In the genomic region with DNA sequence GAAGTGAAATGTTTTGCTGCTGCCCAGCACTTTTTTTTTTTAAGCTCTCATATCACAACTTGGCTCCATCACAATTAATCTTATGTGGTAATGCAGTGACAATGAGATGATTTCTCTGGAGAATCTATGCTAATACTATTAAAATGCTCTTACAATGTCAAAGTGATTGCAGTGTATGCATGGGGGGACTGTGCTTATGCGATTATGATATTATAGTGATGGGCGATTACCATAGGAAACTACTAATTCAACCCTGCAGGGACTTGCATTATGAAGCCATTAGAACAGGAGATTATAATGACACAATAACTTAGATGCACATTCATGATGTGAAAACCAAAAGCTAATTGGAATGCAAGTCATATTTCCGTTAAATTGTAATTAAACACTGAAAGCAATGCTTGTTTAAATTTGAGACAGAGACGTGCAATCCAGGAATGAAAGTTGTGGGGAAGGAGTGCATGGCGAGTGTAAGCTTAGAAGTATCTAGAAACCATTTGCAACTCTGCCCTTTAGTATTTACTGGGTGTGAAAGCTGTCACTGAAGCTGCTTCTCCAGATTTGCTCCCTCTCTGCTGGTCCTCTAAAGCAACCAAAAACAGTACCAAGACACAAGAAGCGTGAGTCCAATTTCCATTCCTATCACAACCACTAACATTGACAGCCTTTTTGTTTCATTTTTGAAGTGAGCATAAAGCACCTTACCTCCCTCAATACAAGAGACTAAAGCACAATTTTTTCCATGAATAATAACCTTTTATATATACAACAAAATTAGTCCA, we compare ENCODE assay signal across 21 cellular contexts. TPM values are rescaled to one million over a fixed set of nuclear protein-coding genes. Genes with fewer than 3 reads are reported as not detected.
DNase-seq lines count a peak whose midpoint lies in the region; ATAC-seq, FAIRE-seq and TF ChIP-seq lines count a peak whose summit lies in the region.
"Had no signal": no experiment of that assay in that cellular context is flagged by ENCODE, and none has a peak within 500 bp of the region (broad histone marks: within the 10 kb centered on the region; RNA-seq: fewer than 3 reads in every experiment).

No MANE protein-coding gene starts in this region.

- no peak overlapping the region for H2BK12ac ChIP-seq in mesenchymal stem cell (ENCODE audit: low read length in 2 of 2)

- H3K36me3 Mint-ChIP-seq in central memory CD8-positive, alpha-beta T cell (ENCODE audit: insufficient read depth): peaks cover 1% of the 10 kb centered on the region
- H3K36me3 Mint-ChIP-seq: type B pancreatic cell had no signal

- ATAC-seq in GM18867 (IDR thresholded peaks at IDR 0.05; ENCODE audit: unreplicated experiment) (peak; percentile 85), HG02885 (IDR thresholded peaks at IDR 0.05; ENCODE audit: poor library complexity, unreplicated experiment) (peak; percentile 70)
- ATAC-seq in central memory CD8-positive, alpha-beta T cell (replicated peaks; ENCODE audit: extremely low read depth, poor library complexity, severe bottlenecking): no peak

- no peak overlapping the region for H2BK120ac ChIP-seq in mesenchymal stem cell (ENCODE audit: low read depth, low read length)

- H3K4me1 ChIP-seq in mesenchymal stem cell (ENCODE audit: control insufficient read depth, insufficient read depth, low read depth, low read length): no peaks in the 10 kb centered on the region
- H3K4me1 ChIP-seq in esophagus muscularis mucosa: peaks cover 0 to 2% (median 0%) of the 10 kb centered on the region in 4 donors

- H3K79me1 ChIP-seq in mesenchymal stem cell (replicated peaks; ENCODE audit: low read length, poor library complexity, severe bottlenecking): no peaks in the 10 kb centered on the region

- FAIRE-seq in D721Med (lab: Jason Lieb, UNC): peak; percentile 95

- no peak overlapping the region for H3K9ac ChIP-seq in mesenchymal stem cell (ENCODE audit: low read length)

- no peaks in the 10 kb centered on the region for H3K9me3 Mint-ChIP-seq in central memory CD8-positive, alpha-beta T cell
- H3K9me3 Mint-ChIP-seq: activated CD4-positive, alpha-beta T cell treated with anti-CD3 and anti-CD28 coated beads, Interleukin-2, amount 10 ng/mL, durations not matched to agents 7 days and 5 days; activated naive CD8-positive, alpha-beta T cell treated with anti-CD3 and anti-CD28 coated beads, Interleukin-2, amount 10 ng/mL, durations not matched to agents 7 days and 5 days; CD4-positive, alpha-beta T cell; type B pancreatic cell had no signal

- H3K27me3 ChIP-seq in mesenchymal stem cell (ENCODE audit: control insufficient read depth in 1 of 2, insufficient read depth in 1 of 2, low read length in 2 of 2) (no peaks in the 10 kb centered on the region), esophagus muscularis mucosa (no peaks in the 10 kb centered on the region)

- peaks cover 26% of the 10 kb centered on the region for H3K4me1 Mint-ChIP-seq in central memory CD8-positive, alpha-beta T cell

- no peak overlapping the region for H3K18ac ChIP-seq in mesenchymal stem cell (ENCODE audit: low read depth in 1 of 2, low read length in 2 of 2)

- H3K36me3 ChIP-seq in mesenchymal stem cell (ENCODE audit: control insufficient read depth in 1 of 2, insufficient read depth in 2 of 2, low read depth in 1 of 2, low read length in 2 of 2) (no peaks in the 10 kb centered on the region), esophagus muscularis mucosa (no peaks in the 10 kb centered on the region)

- no peaks in the 10 kb centered on the region for H3K27me3 Mint-ChIP-seq in central memory CD8-positive, alpha-beta T cell
- H3K27me3 Mint-ChIP-seq: activated CD4-positive, alpha-beta T cell treated with anti-CD3 and anti-CD28 coated beads, Interleukin-2, amount 10 ng/mL, durations not matched to agents 7 days and 5 days; activated naive CD8-positive, alpha-beta T cell treated with anti-CD3 and anti-CD28 coated beads, Interleukin-2, amount 10 ng/mL, durations not matched to agents 7 days and 5 days; CD4-positive, alpha-beta T cell; type B pancreatic cell had no signal

- 84 to 86% methylated on average over 6 of the region's 6 CpGs for WGBS in lower leg skin, 2 donors
- WGBS in mesenchymal stem cell: 79% methylated on average over 4 of the region's 6 CpGs
- 85% methylated on average over 6 of the region's 6 CpGs for WGBS in esophagus muscularis mucosa

- H3K4ac ChIP-seq in mesenchymal stem cell (ENCODE audit: low read depth in 1 of 2, low read length in 2 of 2): no peak overlapping the region

- TF ChIP-seq EP300 in esophagus muscularis mucosa (IDR thresholded peaks at IDR 0.05): no peak

- H3K23ac ChIP-seq in mesenchymal stem cell (ENCODE audit: low read length in 2 of 2): no peak overlapping the region

- intact Hi-C loops in lower leg skin (cut with DNase I; ENCODE audit: low total_unique reads) (no loop called here), esophagus muscularis mucosa (cut with DNase I) (no loop called here)

- H4K8ac ChIP-seq in mesenchymal stem cell (ENCODE audit: low read length): no peak overlapping the region

- H2BK5ac ChIP-seq in mesenchymal stem cell (ENCODE audit: low read depth, low read length, poor library complexity, severe bottlenecking): no peak overlapping the region

- no peak overlapping the region for H3K4me2 ChIP-seq in mesenchymal stem cell (ENCODE audit: low read length, poor library complexity, severe bottlenecking)

- H3K27ac ChIP-seq in mesenchymal stem cell (ENCODE audit: low read length, poor library complexity, severe bottlenecking) (no peak overlapping the region), esophagus muscularis mucosa (replicated peaks in 1 of 4) (no peak overlapping the region)
- H3K27ac ChIP-seq: VCaP had no signal

- no peak overlapping the region for H2AFZ ChIP-seq in mesenchymal stem cell (ENCODE audit: low read depth, low read length)

- no peak for TF ChIP-seq POLR2A in lower leg skin (IDR thresholded peaks at IDR 0.05)
- TF ChIP-seq POLR2A in esophagus muscularis mucosa (IDR thresholded peaks at IDR 0.05; ENCODE audit: low read depth): no peak

- no peak overlapping the region for H3K14ac ChIP-seq in mesenchymal stem cell (ENCODE audit: low read length in 2 of 2)

- H3K9me3 ChIP-seq in mesenchymal stem cell (ENCODE audit: control insufficient read depth, low read length) (no peaks in the 10 kb centered on the region), esophagus muscularis mucosa (no peaks in the 10 kb centered on the region)

- peak overlapping the region; percentile 32 for H3K27ac Mint-ChIP-seq in central memory CD8-positive, alpha-beta T cell (ENCODE audit: low read depth)
- H3K27ac Mint-ChIP-seq: activated CD4-positive, alpha-beta T cell treated with anti-CD3 and anti-CD28 coated beads, Interleukin-2, amount 10 ng/mL, durations not matched to agents 7 days and 5 days; activated naive CD8-positive, alpha-beta T cell treated with anti-CD3 and anti-CD28 coated beads, Interleukin-2, amount 10 ng/mL, durations not matched to agents 7 days and 5 days; CD4-positive, alpha-beta T cell; type B pancreatic cell had no signal

- H3K4me3 ChIP-seq in lower leg skin (ENCODE audit: low read depth, poor library complexity, severe bottlenecking): no peak overlapping the region
- no peak overlapping the region for H3K4me3 ChIP-seq in mesenchymal stem cell (ENCODE audit: insufficient read depth in 1 of 2, low read depth in 1 of 2, low read length in 2 of 2)
- no peak overlapping the region for H3K4me3 ChIP-seq in esophagus muscularis mucosa

- H4K91ac ChIP-seq in mesenchymal stem cell (ENCODE audit: low read length): no peak overlapping the region

- DNase-seq in D721Med (ENCODE audit: insufficient read length, low spot score) (no peak), lower leg skin (ENCODE audit: low spot score in 2 of 2) (no peak), AG08396 (ENCODE audit: low spot score) (no peak), mesenchymal stem cell (no peak), esophagus muscularis mucosa (ENCODE audit: extremely low spot score) (no peak)
- DNase-seq in central memory CD8-positive, alpha-beta T cell (ENCODE audit: low spot score in 2 of 2): no peak
- DNase-seq: activated CD4-positive, alpha-beta T cell treated with anti-CD3 and anti-CD28 coated beads, Interleukin-2, amount 10 ng/mL, durations not matched to agents 7 days and 5 days; activated CD8-positive, alpha-beta memory T cell treated with anti-CD3 and anti-CD28 coated beads, Interleukin-2, amount 50 U/mL, for 4 hours; activated naive CD8-positive, alpha-beta T cell treated with anti-CD3 and anti-CD28 coated beads, Interleukin-2, amount 10 ng/mL, durations not matched to agents 7 days and 5 days; CD4-positive, alpha-beta T cell; glutamatergic neuron; Karpas-422; kidney glomerular epithelial cell; mammary epithelial cell; MV-4-11; NCI-H146; OCI-M1 had no signal

- TF ChIP-seq CTCF in D721Med (IDR thresholded peaks at IDR 0.05; ENCODE audit: insufficient read depth, missing control alignments) (no peak), lower leg skin (IDR thresholded peaks at IDR 0.05) (no peak), esophagus muscularis mucosa (IDR thresholded peaks at IDR 0.05) (no peak)

- H2BK15ac ChIP-seq in mesenchymal stem cell (ENCODE audit: low read depth, poor library complexity, severe bottlenecking): no peak overlapping the region

- H2AK5ac ChIP-seq in mesenchymal stem cell (ENCODE audit: low read length, severe bottlenecking): no peak overlapping the region

- no peak overlapping the region for H3K4me3 Mint-ChIP-seq in central memory CD8-positive, alpha-beta T cell
- H3K4me3 Mint-ChIP-seq: activated CD4-positive, alpha-beta T cell treated with anti-CD3 and anti-CD28 coated beads, Interleukin-2, amount 10 ng/mL, durations not matched to agents 7 days and 5 days; activated naive CD8-positive, alpha-beta T cell treated with anti-CD3 and anti-CD28 coated beads, Interleukin-2, amount 10 ng/mL, durations not matched to agents 7 days and 5 days; CD4-positive, alpha-beta T cell; type B pancreatic cell had no signal

RNA-seq across cellular contexts. Expression of gene PTER, which starts 21.6 kb away (rescaled TPM):
- 10 to 100 TPM; 10.2 to 17.6 (median 14.0) TPM for total RNA-seq in lower leg skin
- 7.2 TPM for polyA plus RNA-seq in mesenchymal stem cell (2013, experiment 1 of 2)
- polyA plus RNA-seq in mesenchymal stem cell (2013, experiment 2 of 2): 7.6 TPM
- 10 to 100 TPM in 1 of 4 donors, 1 to 10 TPM in 3; 8.1 to 10.4 (median 9.8) TPM for total RNA-seq in esophagus muscularis mucosa
